Comparison of ENCODE assay signal across 7 cellular contexts in genomic region chr4:73573794-73574528, GRCh38. TPM values are rescaled to one million over a fixed set of nuclear protein-coding genes. Genes with fewer than 3 reads are reported as not detected.
A peak's percentile ranks its signal among the peaks of the same experiment; 100 is the strongest.
DNase-seq lines count a peak whose midpoint lies in the region; ATAC-seq and TF ChIP-seq lines count a peak whose summit lies in the region.

No MANE protein-coding gene starts in this region.

- intact Hi-C loops in spleen (cut with DNase I; ENCODE audit: low total_unique reads), result loop anchor here (10.0 kb wide), 1 partner anchor 81 kb away; no protein-coding TSS in a partner anchor

- peak; percentile 43 for DNase-seq in GM06990 (ENCODE audit: extremely low read depth, insufficient read length)
- DNase-seq in HK-2 (ENCODE audit: unreplicated experiment), result peak; percentile 63
- DNase-seq in NCI-H748 treated with DMSO at 0.1 percent for 48 hours (lab: John Stamatoyannopoulos, UW), result peak; percentile 78
- DNase-seq in astrocyte of the hippocampus (ENCODE audit: low read depth, low spot score), result peak; percentile 86
- DNase-seq in iPS DF 4.7 (ENCODE audit: extremely low read depth, low spot score), result peak; percentile 89
- DNase-seq in spleen, result no peak

- peak; percentile 77 for ATAC-seq in GM21390 (IDR thresholded peaks at IDR 0.05; ENCODE audit: unreplicated experiment)

- H3K27me3 ChIP-seq in GM06990 (replicated peaks; ENCODE audit: control insufficient read depth, insufficient read depth, low read length) (no peaks in the 10 kb centered on the region), spleen (replicated peaks in 1 of 7) (no peaks in the 10 kb centered on the region)

- H3K9me3 ChIP-seq in spleen, result no peaks in the 10 kb centered on the region

- H3K27ac ChIP-seq in spleen, result no peak overlapping the region

- H3K4me3 ChIP-seq in GM06990 (replicated peaks; ENCODE audit: low read depth, low read length) (no peak overlapping the region), spleen (no peak overlapping the region)

- TF ChIP-seq CTCF in GM06990 (IDR thresholded peaks at IDR 0.05; ENCODE audit: insufficient read depth, low read length, poor library complexity, severe bottlenecking), result peak; percentile 94
- TF ChIP-seq CTCF in spleen (IDR thresholded peaks at IDR 0.05 in 8 of 11, conservative IDR thresholded peaks at IDR 0.05 in 3 of 11), result peak; percentile 9 to 66 (median 50)

- TF ChIP-seq POLR2A in spleen (IDR thresholded peaks at IDR 0.05), result no peak

- no peaks in the 10 kb centered on the region for H3K36me3 ChIP-seq in GM06990 (ENCODE audit: control insufficient read depth, insufficient read depth, low read length)
- H3K36me3 ChIP-seq in spleen, result no peaks in the 10 kb centered on the region

- H3K4me1 ChIP-seq in spleen, result no peaks in the 10 kb centered on the region

- WGBS in spleen, 5 donors, result 65 to 69% (median 65%) methylated on average over 8 of the region's 8 CpGs

RNA-seq across cellular contexts. Expression of gene RASSF6, which starts 46.3 kb away (rescaled TPM):
- total RNA-seq in spleen, result 1 to 10 TPM in 1 of 7 donors, under 1 TPM in 6; 0.20 to 1.3 (median 0.30) TPM
- polyA plus RNA-seq in spleen, result under 1 TPM; 0.09 to 0.41 (median 0.22) TPM
